8 cellular contexts compared by ENCODE assay signal in genomic region chr10:103765981-103766380, GRCh38.
DNase-seq lines count a peak whose midpoint lies in the region; ATAC-seq and TF ChIP-seq lines count a peak whose summit lies in the region.

No MANE protein-coding gene starts in this region.

- H3K27ac Mint-ChIP-seq in activated T-cell treated with anti-CD3 and anti-CD28 coated beads, Interleukin-2, amount 50 U/mL, for 72 hours, result no peak overlapping the region

- intact Hi-C loops in right lobe of liver (cut with DNase I), result no loop called here
- intact Hi-C loops in thyroid gland (cut with DNase I), result no loop called here

- H3K27ac ChIP-seq in right lobe of liver (no peak overlapping the region), thyroid gland (no peak overlapping the region)

- H3K4me3 ChIP-seq in right lobe of liver (no peak overlapping the region), thyroid gland (replicated peaks in 1 of 3) (no peak overlapping the region), HAP-1 (no peak overlapping the region)

- TF ChIP-seq CTCF in right lobe of liver (IDR thresholded peaks at IDR 0.05) (no peak), thyroid gland (IDR thresholded peaks at IDR 0.05) (no peak)

- no peaks in the 10 kb centered on the region for H3K36me3 ChIP-seq in right lobe of liver
- no peaks in the 10 kb centered on the region for H3K36me3 ChIP-seq in thyroid gland
- H3K36me3 ChIP-seq in HAP-1 (replicated peaks), result no peaks in the 10 kb centered on the region

- H3K36me3 Mint-ChIP-seq in activated T-cell treated with anti-CD3 and anti-CD28 coated beads, Interleukin-2, amount 50 U/mL, for 72 hours (ENCODE audit: insufficient read depth in 2 of 2), result no peaks in the 10 kb centered on the region

- H3K27me3 ChIP-seq in right lobe of liver (no peaks in the 10 kb centered on the region), thyroid gland (no peaks in the 10 kb centered on the region), HAP-1 (ENCODE audit: low read depth) (no peaks in the 10 kb centered on the region)

- no peaks in the 10 kb centered on the region for H3K9me3 ChIP-seq in right lobe of liver
- no peaks in the 10 kb centered on the region for H3K9me3 ChIP-seq in thyroid gland
- H3K9me3 ChIP-seq in HAP-1, result no peaks in the 10 kb centered on the region

- H3K4me1 ChIP-seq in right lobe of liver (peaks cover 0 to 5% (median 0%) of the 10 kb centered on the region in 4 donors), thyroid gland (peaks cover 0 to 3% of the 10 kb centered on the region in 2 donors), HAP-1 (no peaks in the 10 kb centered on the region)

- in situ Hi-C loops in HAP-1 (cut with MboI; ENCODE audit: low sequenced_read_pairs), result no loop called here

- peaks cover 50% of the 10 kb centered on the region for H3K4me1 Mint-ChIP-seq in activated T-cell treated with anti-CD3 and anti-CD28 coated beads, Interleukin-2, amount 50 U/mL, for 72 hours (ENCODE audit: low read depth)

- TF ChIP-seq POLR2A in right lobe of liver (IDR thresholded peaks at IDR 0.05) (no peak), thyroid gland (IDR thresholded peaks at IDR 0.05) (no peak)

- H3K9me3 Mint-ChIP-seq in activated T-cell treated with anti-CD3 and anti-CD28 coated beads, Interleukin-2, amount 50 U/mL, for 72 hours, result no peaks in the 10 kb centered on the region

- 36% methylated on average over 5 of the region's 8 CpGs for WGBS in right lobe of liver (ENCODE audit: insufficient coverage, low coverage, low lambda C conversion rate, missing lambda C conversion rate)
- WGBS in thyroid gland, 2 donors, result 71% methylated on average over 6 to 8 of the region's 8 CpGs

- H3K27me3 Mint-ChIP-seq in activated T-cell treated with anti-CD3 and anti-CD28 coated beads, Interleukin-2, amount 50 U/mL, for 72 hours (ENCODE audit: low read depth), result no peaks in the 10 kb centered on the region

- DNase-seq in NCI-H748 (lab: John Stamatoyannopoulos, UW; ENCODE audit: unreplicated experiment) (peak; percentile 2), NCI-H748 treated with DMSO at 0.1 percent for 48 hours (lab: John Stamatoyannopoulos, UW) (no peak), right lobe of liver (peak; percentile 57 to 81 (median 62)), thyroid gland (peak; percentile 38 to 48), HAP-1 (ENCODE audit: low spot score in 2 of 2) (no peak), DMS79 treated with DMSO at 0.1 percent for 48 hours (lab: John Stamatoyannopoulos, UW) (no peak), iPS-NIHi7 (ENCODE audit: extremely low spot score) (no peak)
- peak; percentile 83 to 86 for DNase-seq in activated T-cell treated with anti-CD3 and anti-CD28 coated beads, Interleukin-2, amount 50 U/mL, for 72 hours

- peak; percentile 84 to 92 for ATAC-seq in activated T-cell treated with anti-CD3 and anti-CD28 coated beads, Interleukin-2, amount 50 U/mL, for 72 hours (replicated peaks in 1 of 2)
- ATAC-seq in right lobe of liver, result peak; percentile 11 to 63 (median 39)

- H3K4me3 Mint-ChIP-seq in activated T-cell treated with anti-CD3 and anti-CD28 coated beads, Interleukin-2, amount 50 U/mL, for 72 hours, result peak overlapping the region; percentile 28 to 64

Comparison
In these comparisons a context has a peak if more than half of its experiments do, and no peak if none do; other contexts are left out.
1. DNase-seq: peak in NCI-H748 (single experiment), activated T-cell treated with anti-CD3 and anti-CD28 coated beads, Interleukin-2, amount 50 U/mL, for 72 hours (2 of 2), right lobe of liver (3 of 3) and thyroid gland (2 of 2); none in NCI-H748 treated with DMSO at 0.1 percent for 48 hours (single experiment), HAP-1 (0 of 2), DMS79 treated with DMSO at 0.1 percent for 48 hours (single experiment) and iPS-NIHi7 (single experiment).